Comparison of ENCODE assay signal across 16 cellular contexts in the genomic region with DNA sequence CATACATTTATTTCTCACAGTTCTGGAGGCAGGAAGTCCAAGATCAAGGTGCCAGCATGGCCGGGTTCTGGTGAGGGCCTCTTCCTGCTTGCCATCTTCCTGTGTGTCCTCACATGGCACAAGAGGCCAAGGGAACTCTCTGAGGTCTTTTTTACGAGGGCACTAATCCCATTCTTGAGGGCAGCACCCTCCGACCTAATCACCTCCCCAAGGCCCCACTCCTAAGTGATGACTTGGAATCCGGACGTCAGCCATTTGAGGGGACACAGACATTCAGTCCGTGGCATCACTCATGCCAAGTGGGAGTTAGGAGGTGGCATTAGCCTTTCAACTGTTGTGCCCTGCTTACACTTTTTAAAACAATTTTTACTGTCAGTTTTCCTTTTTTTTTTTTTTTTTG.
DNase-seq lines count a peak whose midpoint lies in the region.
"Had no signal": no experiment of that assay in that cellular context is flagged by ENCODE, and none has a peak within 500 bp of the region (broad histone marks: within the 10 kb centered on the region; RNA-seq: fewer than 3 reads in every experiment).

No MANE protein-coding gene starts in this region.

- peak overlapping the region; percentile 86 for H3K4me2 ChIP-seq in BLaER1
- H3K4me2 ChIP-seq in BLaER1 treated with 17β-estradiol and CSF1 and Interleukin-3, amounts not matched to agents 10 nM and 100 nM: peak overlapping the region in 9 of 11 experiments; percentile 25 to 86 (median 80); a peak in 18 of 22 replicates

- H4K20me1 ChIP-seq in BLaER1: no peaks in the 10 kb centered on the region
- H4K20me1 ChIP-seq in BLaER1 treated with 17β-estradiol and CSF1 and Interleukin-3, amounts not matched to agents 10 nM and 100 nM: peaks cover 0 to 11% (median 0%) of the 10 kb centered on the region in 11 experiments; a peak in 3 of 22 replicates

- H3K9ac ChIP-seq in BLaER1: peak overlapping the region; percentile 40; the same call in 1 of the 2 replicates
- H3K9ac ChIP-seq in BLaER1 treated with 17β-estradiol and CSF1 and Interleukin-3, amounts not matched to agents 10 nM and 100 nM: peak overlapping the region in 6 of 11 experiments; percentile 4 to 59 (median 46); a peak in 7 of 22 replicates

- no peak overlapping the region for H3K4me3 ChIP-seq in BLaER1
- no peak overlapping the region for H3K4me3 ChIP-seq in BLaER1 treated with 17β-estradiol and CSF1 and Interleukin-3, amounts not matched to agents 10 nM and 100 nM
- H3K4me3 ChIP-seq: GM12878 had no signal

- peaks cover 79% of the 10 kb centered on the region for H3K4me1 ChIP-seq in BLaER1
- peaks cover 4 to 85% (median 76%) of the 10 kb centered on the region in 10 experiments; a peak in 19 of 20 replicates for H3K4me1 ChIP-seq in BLaER1 treated with 17β-estradiol and CSF1 and Interleukin-3, amounts not matched to agents 10 nM and 100 nM
- H3K4me1 ChIP-seq: BE2C had no signal

- peaks cover 36% of the 10 kb centered on the region for H3K36me3 ChIP-seq in BLaER1
- H3K36me3 ChIP-seq in BLaER1 treated with 17β-estradiol and CSF1 and Interleukin-3, amounts not matched to agents 10 nM and 100 nM: peaks cover 30 to 86% (median 45%) of the 10 kb centered on the region in 11 experiments
- peaks cover 58% of the 10 kb centered on the region for H3K36me3 ChIP-seq in KOPT-K1 (ENCODE audit: insufficient read depth, low read length)
- H3K36me3 ChIP-seq: BE2C had no signal

- no peaks in the 10 kb centered on the region for H3K27me3 ChIP-seq in BLaER1
- no peaks in the 10 kb centered on the region for H3K27me3 ChIP-seq in BLaER1 treated with 17β-estradiol and CSF1 and Interleukin-3, amounts not matched to agents 10 nM and 100 nM
- H3K27me3 ChIP-seq: BE2C had no signal

- DNase-seq in SHP77 treated with DMSO at 0.1 percent for 48 hours (lab: John Stamatoyannopoulos, UW): no peak
- DNase-seq in RKO (ENCODE audit: low spot score): no peak
- DNase-seq in DMS 273 (lab: John Stamatoyannopoulos, UW; ENCODE audit: unreplicated experiment): no peak
- DNase-seq: 8988T; ACHN; BE2C; C1 segment of cervical spinal cord; CD4-positive, alpha-beta memory T cell; CD4-positive, CD25-positive, alpha-beta regulatory T cell; CD8-positive, alpha-beta memory T cell; COR-L47; DMS79 treated with DMSO at 0.1 percent for 48 hours had no signal

- H3K9me3 ChIP-seq in BLaER1: peaks cover 11% of the 10 kb centered on the region
- H3K9me3 ChIP-seq in BLaER1 treated with 17β-estradiol and CSF1 and Interleukin-3, amounts not matched to agents 10 nM and 100 nM (replicated peaks in 1 of 11): peaks cover 8 to 22% (median 10%) of the 10 kb centered on the region in 11 experiments; a peak in 21 of 22 replicates
- peaks cover 8% of the 10 kb centered on the region for H3K9me3 ChIP-seq in KOPT-K1 (ENCODE audit: insufficient read depth, low read length, poor library complexity, severe bottlenecking)
- H3K9me3 ChIP-seq: BE2C had no signal

- H3K27ac ChIP-seq in BLaER1 (peak overlapping the region; percentile 73), KOPT-K1 (ENCODE audit: low read depth, low read length, poor library complexity, severe bottlenecking) (peak overlapping the region; percentile 2)
- H3K27ac ChIP-seq in BLaER1 treated with 17β-estradiol and CSF1 and Interleukin-3, amounts not matched to agents 10 nM and 100 nM: peak overlapping the region in 8 of 11 experiments; percentile 44 to 78 (median 60); a peak in 15 of 22 replicates

Comparison
In these comparisons a context has a peak if more than half of its experiments do, and no peak if none do; other contexts are left out.
1. H3K27ac ChIP-seq: peak in every context shown above with its lines; median percentile 73 in BLaER1; 60 in BLaER1 treated with 17β-estradiol and CSF1 and Interleukin-3, amounts not matched to agents 10 nM and 100 nM; 2 in KOPT-K1.